Comparison of ENCODE assay signal across 8 cellular contexts in genomic region chr17:17682293-17682736, GRCh38. TPM values are rescaled to one million over a fixed set of nuclear protein-coding genes. Genes with fewer than 3 reads are reported as not detected.
DNase-seq lines count a peak whose midpoint lies in the region; ATAC-seq and TF ChIP-seq lines count a peak whose summit lies in the region.

No MANE protein-coding gene starts in this region.

- H3K9me3 ChIP-seq in esophagus muscularis mucosa (no peaks in the 10 kb centered on the region), thyroid gland (no peaks in the 10 kb centered on the region)

- peaks cover 50% of the 10 kb centered on the region for H3K4me1 Mint-ChIP-seq in Calu3 (ENCODE audit: low read depth, unreplicated experiment)
- H3K4me1 Mint-ChIP-seq in naive thymus-derived CD8-positive, alpha-beta T cell = peaks cover 23 to 53% (median 43%) of the 10 kb centered on the region in 4 donors

- H3K27ac Mint-ChIP-seq in Calu3 (ENCODE audit: unreplicated experiment) = peak overlapping the region; percentile 27
- H3K27ac Mint-ChIP-seq in naive thymus-derived CD8-positive, alpha-beta T cell = peak overlapping the region in 6 of 10 donors; percentile 52 to 94 (median 92)

- H3K27me3 ChIP-seq in esophagus muscularis mucosa (no peaks in the 10 kb centered on the region), thyroid gland (no peaks in the 10 kb centered on the region)

- no peaks in the 10 kb centered on the region for H3K27me3 Mint-ChIP-seq in Calu3 (ENCODE audit: unreplicated experiment)
- no peaks in the 10 kb centered on the region for H3K27me3 Mint-ChIP-seq in naive thymus-derived CD8-positive, alpha-beta T cell

- H3K36me3 ChIP-seq in esophagus muscularis mucosa = no peaks in the 10 kb centered on the region
- H3K36me3 ChIP-seq in thyroid gland = no peaks in the 10 kb centered on the region

- CTCF ChIA-PET in Calu3 (lab: Charles Lee) = interaction anchor here (1.0 kb wide), 1 partner anchor 13 kb away, joined by 6 read pairs; no protein-coding TSS in a partner anchor

- DNase-seq in Calu3 (no peak), NB4 (ENCODE audit: low read depth) (peak; percentile 73), activated T-cell treated with anti-CD3 and anti-CD28 coated beads for 48 hours (ENCODE audit: low read depth) (peak; percentile 61), esophagus muscularis mucosa (ENCODE audit: extremely low spot score) (no peak), thyroid gland (peak; percentile 49 to 61)
- DNase-seq in naive thymus-derived CD8-positive, alpha-beta T cell = peak; percentile 19 to 71 (median 44)

- POLR2A ChIA-PET in naive thymus-derived CD8-positive, alpha-beta T cell (lab: Charles Lee) = interaction anchor here (0.5 to 6.1 kb wide), 25 partner anchors 8 to 351 kb away, joined by 3 to 60 read pairs (median 5); partner anchors contain the start of gene SREBF1

- BruUV-seq in Calu3 (replicated peaks; lab: Mats Ljungman, UMichigan) = no TSS peak

- H3K27ac ChIP-seq in esophagus muscularis mucosa (replicated peaks in 1 of 4) (peak overlapping the region; percentile 96 to 99 (median 98)), thyroid gland (peak overlapping the region; percentile 70 to 94 (median 90))

- H3K4me3 Mint-ChIP-seq in Calu3 (ENCODE audit: low read depth, unreplicated experiment) = peak overlapping the region; percentile 82
- peak overlapping the region; percentile 70 to 95 (median 88) for H3K4me3 Mint-ChIP-seq in naive thymus-derived CD8-positive, alpha-beta T cell

- ATAC-seq in GM21529 (IDR thresholded peaks at IDR 0.05; ENCODE audit: unreplicated experiment) = peak; percentile 39
- ATAC-seq in naive thymus-derived CD8-positive, alpha-beta T cell = peak; percentile 19 to 36
- ATAC-seq in HG03469 (IDR thresholded peaks at IDR 0.05; ENCODE audit: unreplicated experiment) = no peak

- TF ChIP-seq POLR2A in NB4 (IDR thresholded peaks at IDR 0.05; ENCODE audit: extremely low read depth, insufficient read length) (peak; percentile 20), esophagus muscularis mucosa (IDR thresholded peaks at IDR 0.05; ENCODE audit: low read depth) (no peak), thyroid gland (IDR thresholded peaks at IDR 0.05) (peak in 1 of 2 donors; percentile 9)

- no peak for TF ChIP-seq CTCF in Calu3 (IDR thresholded peaks at IDR 0.05; ENCODE audit: unreplicated experiment)
- no peak for TF ChIP-seq CTCF in NB4 (IDR thresholded peaks at IDR 0.05; ENCODE audit: low read depth, low read length)
- TF ChIP-seq CTCF in esophagus muscularis mucosa (IDR thresholded peaks at IDR 0.05) = no peak
- TF ChIP-seq CTCF in thyroid gland (IDR thresholded peaks at IDR 0.05) = no peak

- H3K36me3 Mint-ChIP-seq in Calu3 (ENCODE audit: insufficient read depth, unreplicated experiment) = peaks cover 45% of the 10 kb centered on the region
- H3K36me3 Mint-ChIP-seq in naive thymus-derived CD8-positive, alpha-beta T cell = peaks cover 0 to 3% (median 0%) of the 10 kb centered on the region in 3 donors

- intact Hi-C loops in Calu3 (cut with micrococcal nuclease; ENCODE audit: unreplicated experiment) = loop anchor here (5.0 kb wide), 1 partner anchor 180 kb away; no protein-coding TSS in a partner anchor
- intact Hi-C loops in esophagus muscularis mucosa (cut with DNase I) = loop anchor here (5.0 kb wide), 3 partner anchors 100 to 350 kb away; no protein-coding TSS in a partner anchor
- intact Hi-C loops in thyroid gland (cut with DNase I) = loop anchor here (5.0 to 10.0 kb wide), 3 partner anchors 125 to 350 kb away; no protein-coding TSS in a partner anchor

- TF ChIP-seq EP300 in esophagus muscularis mucosa (IDR thresholded peaks at IDR 0.05) = no peak

- H3K9me3 Mint-ChIP-seq in Calu3 (ENCODE audit: low read depth, unreplicated experiment) = no peaks in the 10 kb centered on the region
- H3K9me3 Mint-ChIP-seq in naive thymus-derived CD8-positive, alpha-beta T cell = no peaks in the 10 kb centered on the region

- H3K4me3 ChIP-seq in NB4 (ENCODE audit: low read depth, low read length) = peak overlapping the region; percentile 69
- peak overlapping the region; percentile 71 to 86 (median 84) for H3K4me3 ChIP-seq in esophagus muscularis mucosa
- H3K4me3 ChIP-seq in thyroid gland (replicated peaks in 1 of 3) = peak overlapping the region; percentile 31 to 79 (median 75)

- H3K4me1 ChIP-seq in esophagus muscularis mucosa = peaks cover 37 to 59% (median 48%) of the 10 kb centered on the region in 4 donors
- peaks cover 37 to 62% of the 10 kb centered on the region in 2 donors for H3K4me1 ChIP-seq in thyroid gland

- 0% methylated on average over 4 of the region's 49 CpGs for WGBS in esophagus muscularis mucosa
- WGBS in thyroid gland, 2 donors = 0% methylated on average over 15 of the region's 49 CpGs; no CpG with 5 or more reads in 1 of the 2 donors

RNA-seq across cellular contexts. Expression of gene RAI1, which starts 1.1 kb away (rescaled TPM):
- total RNA-seq in Calu3 (2022) (38.0 and 43.4 TPM in 2 replicates), esophagus muscularis mucosa (10 to 100 TPM; 18.7 to 41.3 (median 28.3) TPM), thyroid gland (10 to 100 TPM; 19.1 to 52.3 (median 34.1) TPM)
- 10 to 100 TPM; 33.8 to 35.2 TPM for total RNA-seq in naive thymus-derived CD8-positive, alpha-beta T cell
- 1 to 10 TPM; 1.5 to 4.0 (median 2.3) TPM for polyA plus RNA-seq in naive thymus-derived CD8-positive, alpha-beta T cell

Comparison
In these comparisons a context has a peak if more than half of its experiments do, and no peak if none do; other contexts are left out.
1. DNase-seq: peak in NB4 (single experiment), activated T-cell treated with anti-CD3 and anti-CD28 coated beads for 48 hours (single experiment), naive thymus-derived CD8-positive, alpha-beta T cell (10 of 10) and thyroid gland (2 of 2); none in Calu3 (single experiment) and esophagus muscularis mucosa (single experiment).
2. Peak in every context shown above with its lines, with median percentiles within 50 percentile points of each other: H3K4me3 ChIP-seq.